Comparison of ENCODE assay signal across 8 cellular contexts in the genomic region with DNA sequence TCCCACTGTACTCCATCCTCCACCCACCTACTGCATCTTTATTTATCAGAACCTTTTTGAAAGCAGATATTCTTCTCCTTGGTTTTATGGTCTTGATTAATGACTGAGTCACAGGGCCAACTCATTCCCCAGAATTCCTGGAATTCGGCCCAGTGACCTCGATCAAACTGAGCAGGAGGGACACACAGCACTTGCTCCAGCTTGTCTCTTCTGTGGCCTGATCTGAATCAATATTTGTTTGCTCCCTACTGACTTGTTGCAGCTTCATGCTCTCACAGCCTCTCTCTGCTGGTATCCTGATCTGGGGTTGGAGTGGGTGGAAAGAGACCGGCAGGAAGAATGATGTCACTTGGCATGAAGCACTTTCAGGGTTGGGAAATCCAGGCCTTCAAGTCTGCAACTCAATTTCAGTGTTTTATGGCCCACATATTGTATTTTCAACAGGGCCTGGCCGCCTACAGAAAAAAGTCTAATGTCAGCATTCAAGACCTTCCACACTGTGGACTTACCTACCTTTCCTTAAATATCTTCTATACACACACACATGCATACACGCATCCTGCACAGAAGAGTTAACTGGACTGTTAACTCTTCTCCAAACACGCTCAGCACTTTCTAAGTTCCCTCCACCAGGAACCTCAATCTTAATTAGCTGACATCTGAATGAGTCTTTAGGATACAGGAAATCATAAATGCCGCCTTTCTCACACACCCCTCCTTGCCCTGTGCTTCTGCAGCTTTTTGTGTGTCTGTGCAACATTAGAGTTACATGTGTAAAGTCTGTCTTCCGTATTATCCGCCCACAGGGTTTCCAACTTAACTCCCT. TPM values are rescaled to one million over a fixed set of nuclear protein-coding genes. Genes with fewer than 3 reads are reported as not detected.
A peak's percentile ranks its signal among the peaks of the same experiment; 100 is the strongest.
DNase-seq lines count a peak whose midpoint lies in the region; ATAC-seq and TF ChIP-seq lines count a peak whose summit lies in the region.

No MANE protein-coding gene starts in this region.

- H3K27me3 ChIP-seq in breast epithelium, result no peaks in the 10 kb centered on the region
- no peaks in the 10 kb centered on the region for H3K27me3 ChIP-seq in liver (ENCODE audit: control insufficient read depth in 4 of 4, insufficient read depth in 4 of 4, low read length in 3 of 4)
- no peaks in the 10 kb centered on the region for H3K27me3 ChIP-seq in upper lobe of left lung

- TF ChIP-seq CTCF in breast epithelium (IDR thresholded peaks at IDR 0.05), result no peak
- TF ChIP-seq CTCF in liver (IDR thresholded peaks at IDR 0.05; ENCODE audit: low read depth, low read length, missing input control), result no peak
- no peak for TF ChIP-seq CTCF in upper lobe of left lung (IDR thresholded peaks at IDR 0.05)

- H3K9ac ChIP-seq in liver (ENCODE audit: low read depth in 1 of 2, low read length in 2 of 2), result peak overlapping the region in 1 of 2 donors; percentile 75

- peak overlapping the region in 2 of 3 donors; percentile 4 to 19 for H3K4me3 ChIP-seq in breast epithelium
- no peak overlapping the region for H3K4me3 ChIP-seq in liver (ENCODE audit: low read depth in 1 of 3, low read length in 3 of 3)
- H3K4me3 ChIP-seq in upper lobe of left lung, result peak overlapping the region in 2 of 4 donors; percentile 1 to 93

- H3K4me1 ChIP-seq in breast epithelium (peaks cover 20 to 58% of the 10 kb centered on the region in 2 donors), liver (ENCODE audit: control insufficient read depth in 4 of 4, insufficient read depth in 4 of 4, low read length in 3 of 4) (peaks cover 27 to 70% (median 48%) of the 10 kb centered on the region in 4 donors), upper lobe of left lung (peaks cover 80 to 91% (median 84%) of the 10 kb centered on the region in 4 donors)

- H3K36me3 ChIP-seq in breast epithelium, result no peaks in the 10 kb centered on the region
- H3K36me3 ChIP-seq in liver (ENCODE audit: control insufficient read depth in 4 of 4, insufficient read depth in 3 of 4, low read depth in 1 of 4, low read length in 3 of 4), result no peaks in the 10 kb centered on the region
- H3K36me3 ChIP-seq in upper lobe of left lung, result peaks cover 0 to 23% (median 2%) of the 10 kb centered on the region in 4 donors

- DNase-seq in NCI-H2171 treated with DMSO at 0.1 percent for 48 hours (lab: John Stamatoyannopoulos, UW) (peak; percentile 17), NCI-H2171 (lab: John Stamatoyannopoulos, UW) (no peak), NCI-H2107 treated with DMSO at 0.1 percent for 48 hours (lab: John Stamatoyannopoulos, UW; ENCODE audit: unreplicated experiment) (peak; percentile 50), breast epithelium (ENCODE audit: low spot score in 2 of 2) (peak; percentile 59 to 84), upper lobe of left lung (peak in 1 of 2 donors; percentile 85), UCSD-AML1 (lab: John Stamatoyannopoulos, UW; ENCODE audit: unreplicated experiment) (no peak)

- ATAC-seq in upper lobe of left lung (ENCODE audit: low FRiP score in 2 of 2), result peak; percentile 56 to 62
- no peak for ATAC-seq in GM18519 (IDR thresholded peaks at IDR 0.05; ENCODE audit: low FRiP score, unreplicated experiment)

- peak overlapping the region; percentile 99 for H3K27ac ChIP-seq in breast epithelium
- H3K27ac ChIP-seq in liver (ENCODE audit: low read depth in 1 of 2, low read length in 2 of 2), result peak overlapping the region; percentile 89 to 92
- H3K27ac ChIP-seq in upper lobe of left lung, result peak overlapping the region; percentile 99 to 100 (median 99)

- intact Hi-C loops in breast epithelium (cut with DNase I; ENCODE audit: low total_unique reads), result no loop called here

- 30% methylated on average over 9 of the region's 9 CpGs for WGBS in liver
- 32 to 42% methylated on average over 9 of the region's 9 CpGs for WGBS in upper lobe of left lung, 2 donors

- H3K9me3 ChIP-seq in breast epithelium (no peaks in the 10 kb centered on the region), liver (ENCODE audit: control insufficient read depth in 4 of 4, low read length in 3 of 4) (no peaks in the 10 kb centered on the region), upper lobe of left lung (no peaks in the 10 kb centered on the region)

- peak; percentile 53 to 56 for TF ChIP-seq RAD21 in liver (IDR thresholded peaks at IDR 0.05)

- peak in 2 of 4 donors; percentile 29 to 75 for TF ChIP-seq EP300 in upper lobe of left lung (IDR thresholded peaks at IDR 0.05)

- TF ChIP-seq POLR2A in breast epithelium (IDR thresholded peaks at IDR 0.05), result peak; percentile 5
- peak in 2 of 4 donors; percentile 26 to 37 for TF ChIP-seq POLR2A in upper lobe of left lung (IDR thresholded peaks at IDR 0.05)

TF ChIP-seq in liver, 16 proteins besides CTCF, POLR2A, EP300 and RAD21:
- TF ChIP-seq, protein P1, sequence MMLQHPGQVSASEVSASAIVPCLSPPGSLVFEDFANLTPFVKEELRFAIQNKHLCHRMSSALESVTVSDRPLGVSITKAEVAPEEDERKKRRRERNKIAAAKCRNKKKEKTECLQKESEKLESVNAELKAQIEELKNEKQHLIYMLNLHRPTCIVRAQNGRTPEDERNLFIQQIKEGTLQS (IDR thresholded peaks at IDR 0.05), result peak; percentile 92
- TF ChIP-seq SP1 (IDR thresholded peaks at IDR 0.05) (peak; percentile 94), RXRA (IDR thresholded peaks at IDR 0.05) (peak; percentile 95), FOXA2 (IDR thresholded peaks at IDR 0.05) (peak; percentile 88), JUND (IDR thresholded peaks at IDR 0.05) (peak; percentile 97 to 98), NR2F2 (IDR thresholded peaks at IDR 0.05) (peak; percentile 55), EGR1 (IDR thresholded peaks at IDR 0.05; ENCODE audit: low read depth in 2 of 2) (peak; percentile 91 to 96), GABPA (IDR thresholded peaks at IDR 0.05 in 1 of 2, conservative IDR thresholded peaks at IDR 0.05 in 1 of 2) (peak in 1 of 2 donors; percentile 34), HNF4A (conservative IDR thresholded peaks at IDR 0.05) (peak; percentile 81 to 92), YY1 (IDR thresholded peaks at IDR 0.05) (peak; percentile 80), HNF4G (IDR thresholded peaks at IDR 0.05) (no peak), FOXA1 (IDR thresholded peaks at IDR 0.05) (peak; percentile 87), TAF1 (conservative IDR thresholded peaks at IDR 0.05) (peak; percentile 62)
- TF ChIP-seq, protein P2, sequence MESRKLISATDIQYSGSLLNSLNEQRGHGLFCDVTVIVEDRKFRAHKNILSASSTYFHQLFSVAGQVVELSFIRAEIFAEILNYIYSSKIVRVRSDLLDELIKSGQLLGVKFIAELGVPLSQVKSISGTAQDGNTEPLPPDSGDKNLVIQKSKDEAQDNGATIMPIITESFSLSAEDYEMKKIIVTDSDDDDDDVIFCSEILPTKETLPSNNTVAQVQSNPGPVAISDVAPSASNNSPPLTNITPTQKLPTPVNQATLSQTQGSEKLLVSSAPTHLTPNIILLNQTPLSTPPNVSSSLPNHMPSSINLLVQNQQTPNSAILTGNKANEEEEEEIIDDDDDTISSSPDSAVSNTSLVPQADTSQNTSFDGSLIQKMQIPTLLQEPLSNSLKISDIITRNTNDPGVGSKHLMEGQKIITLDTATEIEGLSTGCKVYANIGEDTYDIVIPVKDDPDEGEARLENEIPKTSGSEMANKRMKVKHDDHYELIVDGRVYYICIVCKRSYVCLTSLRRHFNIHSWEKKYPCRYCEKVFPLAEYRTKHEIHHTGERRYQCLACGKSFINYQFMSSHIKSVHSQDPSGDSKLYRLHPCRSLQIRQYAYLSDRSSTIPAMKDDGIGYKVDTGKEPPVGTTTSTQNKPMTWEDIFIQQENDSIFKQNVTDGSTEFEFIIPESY (IDR thresholded peaks at IDR 0.05), result peak; percentile 79
- TF ChIP-seq, protein P3, sequence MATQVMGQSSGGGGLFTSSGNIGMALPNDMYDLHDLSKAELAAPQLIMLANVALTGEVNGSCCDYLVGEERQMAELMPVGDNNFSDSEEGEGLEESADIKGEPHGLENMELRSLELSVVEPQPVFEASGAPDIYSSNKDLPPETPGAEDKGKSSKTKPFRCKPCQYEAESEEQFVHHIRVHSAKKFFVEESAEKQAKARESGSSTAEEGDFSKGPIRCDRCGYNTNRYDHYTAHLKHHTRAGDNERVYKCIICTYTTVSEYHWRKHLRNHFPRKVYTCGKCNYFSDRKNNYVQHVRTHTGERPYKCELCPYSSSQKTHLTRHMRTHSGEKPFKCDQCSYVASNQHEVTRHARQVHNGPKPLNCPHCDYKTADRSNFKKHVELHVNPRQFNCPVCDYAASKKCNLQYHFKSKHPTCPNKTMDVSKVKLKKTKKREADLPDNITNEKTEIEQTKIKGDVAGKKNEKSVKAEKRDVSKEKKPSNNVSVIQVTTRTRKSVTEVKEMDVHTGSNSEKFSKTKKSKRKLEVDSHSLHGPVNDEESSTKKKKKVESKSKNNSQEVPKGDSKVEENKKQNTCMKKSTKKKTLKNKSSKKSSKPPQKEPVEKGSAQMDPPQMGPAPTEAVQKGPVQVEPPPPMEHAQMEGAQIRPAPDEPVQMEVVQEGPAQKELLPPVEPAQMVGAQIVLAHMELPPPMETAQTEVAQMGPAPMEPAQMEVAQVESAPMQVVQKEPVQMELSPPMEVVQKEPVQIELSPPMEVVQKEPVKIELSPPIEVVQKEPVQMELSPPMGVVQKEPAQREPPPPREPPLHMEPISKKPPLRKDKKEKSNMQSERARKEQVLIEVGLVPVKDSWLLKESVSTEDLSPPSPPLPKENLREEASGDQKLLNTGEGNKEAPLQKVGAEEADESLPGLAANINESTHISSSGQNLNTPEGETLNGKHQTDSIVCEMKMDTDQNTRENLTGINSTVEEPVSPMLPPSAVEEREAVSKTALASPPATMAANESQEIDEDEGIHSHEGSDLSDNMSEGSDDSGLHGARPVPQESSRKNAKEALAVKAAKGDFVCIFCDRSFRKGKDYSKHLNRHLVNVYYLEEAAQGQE (IDR thresholded peaks at IDR 0.05), result peak; percentile 78
- TF ChIP-seq, protein P4, sequence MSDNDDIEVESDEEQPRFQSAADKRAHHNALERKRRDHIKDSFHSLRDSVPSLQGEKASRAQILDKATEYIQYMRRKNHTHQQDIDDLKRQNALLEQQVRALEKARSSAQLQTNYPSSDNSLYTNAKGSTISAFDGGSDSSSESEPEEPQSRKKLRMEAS (IDR thresholded peaks at IDR 0.05), result peak; percentile 87

RNA-seq across cellular contexts. Expression of a gene that starts 4.6 kb away (rescaled TPM):
- total RNA-seq in breast epithelium (1,000 to 10,000 TPM in 1 of 3 donors, 100 to 1,000 TPM in 2; 875 to 1,598 (median 923) TPM), liver (100 to 1,000 TPM in 1 of 2 donors, 10 to 100 TPM in 1; 88.4 to 138 TPM), upper lobe of left lung (1,000 to 10,000 TPM in 4 of 6 donors, 100 to 1,000 TPM in 2; 394 to 1,774 (median 1,094) TPM)
- 100 to 1,000 TPM in 1 of 2 donors, 10 to 100 TPM in 1; 62.7 to 125 TPM for polyA plus RNA-seq in liver

Comparison
In these comparisons a context has a peak if more than half of its experiments do, and no peak if none do; other contexts are left out.
1. DNase-seq: peak in NCI-H2171 treated with DMSO at 0.1 percent for 48 hours (single experiment), NCI-H2107 treated with DMSO at 0.1 percent for 48 hours (single experiment) and breast epithelium (2 of 2); none in NCI-H2171 (single experiment) and UCSD-AML1 (single experiment).
2. H3K4me3 ChIP-seq: peak in breast epithelium (2 of 3); none in liver (0 of 3).
3. Peak in every context shown above with its lines, with median percentiles within 50 percentile points of each other: H3K27ac ChIP-seq.